ENCODE assay signal across 1 cellular context in genomic region chr20:63973636-63974401, GRCh38.
TF ChIP-seq lines count a peak whose summit lies in the region.

No MANE protein-coding gene starts in this region.

TF ChIP-seq in HepG2, 621 proteins besides CTCF, POLR2A, EP300 and RAD21 (continued from another document and continues in another):
- no peak for TF ChIP-seq AFF4 (CRISPR knock-in tag; IDR thresholded peaks at IDR 0.05)
- no peak for TF ChIP-seq ZNF674 (CRISPR knock-in tag; IDR thresholded peaks at IDR 0.05; ENCODE audit: low read depth)
- peak; percentile 84 for TF ChIP-seq GATAD1 (CRISPR knock-in tag; IDR thresholded peaks at IDR 0.05)
- no peak for TF ChIP-seq ZNF383 (CRISPR knock-in tag; IDR thresholded peaks at IDR 0.05; ENCODE audit: borderline replicate concordance)
- peak; percentile 87 for TF ChIP-seq ARID4A (CRISPR knock-in tag; IDR thresholded peaks at IDR 0.05; ENCODE audit: borderline replicate concordance)
- TF ChIP-seq SIN3A (IDR thresholded peaks at IDR 0.05; ENCODE audit: borderline replicate concordance, low read depth, low read length), result peak; percentile 68; the same call in 1 of the 2 replicates
- peak; percentile 89 for TF ChIP-seq TEAD3 (CRISPR knock-in tag; optimal IDR thresholded peaks at IDR 0.05; ENCODE audit: borderline replicate concordance)
- TF ChIP-seq CREB3 (CRISPR knock-in tag; IDR thresholded peaks at IDR 0.05), result 0 out of 2 replicates have a peak, but pooled peaks have one; percentile 80
- no peak for TF ChIP-seq FOXA1 (IDR thresholded peaks at IDR 0.05)
- 0 out of 2 replicates have a peak, but pooled peaks have one; percentile 41 for TF ChIP-seq FOXA1 (CRISPR knock-in tag; IDR thresholded peaks at IDR 0.05)
- TF ChIP-seq HMGA1 (CRISPR knock-in tag; conservative IDR thresholded peaks at IDR 0.05), result no peak
- peak; percentile 84; the same call in 1 of the 2 replicates for TF ChIP-seq RNF2 (conservative IDR thresholded peaks at IDR 0.05; ENCODE audit: low read depth)
- no peak for TF ChIP-seq ATRX (CRISPR knock-in tag; IDR thresholded peaks at IDR 0.05; ENCODE audit: borderline replicate concordance)
- peak; percentile 62; the same call in 1 of the 2 replicates for TF ChIP-seq ZNF660 (CRISPR knock-in tag; IDR thresholded peaks at IDR 0.05; ENCODE audit: borderline replicate concordance, low read depth)
- TF ChIP-seq ZNF567 (CRISPR knock-in tag; IDR thresholded peaks at IDR 0.05; ENCODE audit: borderline replicate concordance), result peak; percentile 98
- TF ChIP-seq DPF2 (CRISPR knock-in tag; IDR thresholded peaks at IDR 0.05; ENCODE audit: borderline replicate concordance, low read depth), result peak; percentile 19; the same call in 1 of the 2 replicates
- no peak for TF ChIP-seq RAD51 (IDR thresholded peaks at IDR 0.05; ENCODE audit: borderline replicate concordance)
- TF ChIP-seq ELF4 (CRISPR knock-in tag; IDR thresholded peaks at IDR 0.05; ENCODE audit: borderline replicate concordance), result no peak
- TF ChIP-seq HDAC2 (CRISPR knock-in tag; IDR thresholded peaks at IDR 0.05), result peak; percentile 87
- TF ChIP-seq MBD4 (IDR thresholded peaks at IDR 0.05; ENCODE audit: borderline replicate concordance, low read length), result no peak
- peak; percentile 86; the same call in 1 of the 2 replicates for TF ChIP-seq MAF1 (CRISPR knock-in tag; IDR thresholded peaks at IDR 0.05; ENCODE audit: borderline replicate concordance)
- TF ChIP-seq ZNF747 (CRISPR knock-in tag; IDR thresholded peaks at IDR 0.05; ENCODE audit: borderline replicate concordance), result peak; percentile 66; the same call in 1 of the 2 replicates
- no peak for TF ChIP-seq CENPBD1 (CRISPR knock-in tag; IDR thresholded peaks at IDR 0.05; ENCODE audit: borderline replicate concordance, low read depth)
- no peak for TF ChIP-seq DMTF1 (CRISPR knock-in tag; IDR thresholded peaks at IDR 0.05)
- no peak for TF ChIP-seq MLLT10 (CRISPR knock-in tag; IDR thresholded peaks at IDR 0.05)
- no peak for TF ChIP-seq TERF1 (CRISPR knock-in tag; IDR thresholded peaks at IDR 0.05)
- TF ChIP-seq ZNF644 (CRISPR knock-in tag; IDR thresholded peaks at IDR 0.05; ENCODE audit: low read depth), result 0 out of 2 replicates have a peak, but pooled peaks have one; percentile 18
- TF ChIP-seq E2F1 (CRISPR knock-in tag; IDR thresholded peaks at IDR 0.05), result no peak
- TF ChIP-seq THAP8 (CRISPR knock-in tag; IDR thresholded peaks at IDR 0.05; ENCODE audit: borderline replicate concordance), result 0 out of 2 replicates have a peak, but pooled peaks have one; percentile 68
- no peak for TF ChIP-seq ZNF737 (CRISPR knock-in tag; IDR thresholded peaks at IDR 0.05; ENCODE audit: borderline replicate concordance)
- peak; percentile 97 for TF ChIP-seq XRCC5 (optimal IDR thresholded peaks at IDR 0.05; ENCODE audit: low read length)
- peak; percentile 97 for TF ChIP-seq ZNF800 (CRISPR knock-in tag; IDR thresholded peaks at IDR 0.05)
- TF ChIP-seq JUNB (CRISPR knock-in tag; IDR thresholded peaks at IDR 0.05; ENCODE audit: borderline replicate concordance), result no peak
- no peak for TF ChIP-seq ZBTB34 (CRISPR knock-in tag; IDR thresholded peaks at IDR 0.05)
- TF ChIP-seq ZNF562 (CRISPR knock-in tag; IDR thresholded peaks at IDR 0.05; ENCODE audit: borderline replicate concordance), result no peak
- TF ChIP-seq KLF13 (CRISPR knock-in tag; IDR thresholded peaks at IDR 0.05), result peak; percentile 40; the same call in 1 of the 2 replicates
- no peak for TF ChIP-seq ZNF549 (CRISPR knock-in tag; IDR thresholded peaks at IDR 0.05)
- TF ChIP-seq MIER2 (CRISPR knock-in tag; IDR thresholded peaks at IDR 0.05), result no peak; the same call in 1 of the 2 replicates
- TF ChIP-seq ZNF639 (CRISPR knock-in tag; conservative IDR thresholded peaks at IDR 0.05), result peak; percentile 49; the same call in 1 of the 2 replicates
- TF ChIP-seq FOXC1 (CRISPR knock-in tag; IDR thresholded peaks at IDR 0.05; ENCODE audit: borderline replicate concordance), result peak; percentile 52
